Comparison of ENCODE assay signal across 1 cellular context in genomic region chr3:152976232-152976631, GRCh38.
TF ChIP-seq lines count a peak whose summit lies in the region.

No MANE protein-coding gene starts in this region.

TF ChIP-seq in K562, 482 proteins besides CTCF, POLR2A, EP300 and RAD21 (continued from another document and continues in another):
- TF ChIP-seq CHD7 (IDR thresholded peaks at IDR 0.05; ENCODE audit: low read depth, low read length) (no peak), PCBP2 (IDR thresholded peaks at IDR 0.05; ENCODE audit: low read depth, low read length, poor library complexity, severe bottlenecking) (no peak), NFE2 (IDR thresholded peaks at IDR 0.05; ENCODE audit: low read depth) (peak; percentile 91), SMARCE1 (IDR thresholded peaks at IDR 0.05) (peak; percentile 90), C11orf30 (IDR thresholded peaks at IDR 0.05; ENCODE audit: low read depth) (peak; percentile 82), ZMIZ1 (IDR thresholded peaks at IDR 0.05; ENCODE audit: low read depth in 2 of 2, low read length in 2 of 2) (peak in 1 of 2 experiments; percentile 47; a peak in 1 of 4 replicates), FOXP1 (CRISPR knock-in tag; IDR thresholded peaks at IDR 0.05) (no peak), ERF (CRISPR knock-in tag; IDR thresholded peaks at IDR 0.05) (no peak), CBX3 (IDR thresholded peaks at IDR 0.05; ENCODE audit: borderline replicate concordance in 1 of 2, low read length in 2 of 2) (peak in 1 of 2 experiments; percentile 36; a peak in 1 of 3 replicates), TCF3 (CRISPR knock-in tag; IDR thresholded peaks at IDR 0.05) (peak; percentile 92), ZNF644 (tag; IDR thresholded peaks at IDR 0.05; ENCODE audit: low read depth) (peak; percentile 37; the same call in 1 of the 2 replicates), EP400 (IDR thresholded peaks at IDR 0.05) (peak; percentile 28), ARID1B (IDR thresholded peaks at IDR 0.05) (peak; percentile 96), ZNF445 (CRISPR knock-in tag; IDR thresholded peaks at IDR 0.05; ENCODE audit: low read depth) (no peak), CAMTA2 (CRISPR knock-in tag; conservative IDR thresholded peaks at IDR 0.05) (no peak), CREB3 (tag; conservative IDR thresholded peaks at IDR 0.05; ENCODE audit: low read depth) (no peak), ZHX1 (conservative IDR thresholded peaks at IDR 0.05; ENCODE audit: low read length) (no peak), BRD9 (IDR thresholded peaks at IDR 0.05; ENCODE audit: low read depth, partially characterized antibody) (peak; percentile 86), MAFG (tag; conservative IDR thresholded peaks at IDR 0.05) (peak; percentile 88), USF1 (CRISPR knock-in tag; IDR thresholded peaks at IDR 0.05) (no peak), BACH1 (tag; IDR thresholded peaks at IDR 0.05) (no peak), FOXM1 (IDR thresholded peaks at IDR 0.05; ENCODE audit: low read depth) (peak; percentile 92), FOXM1 (CRISPR knock-in tag; IDR thresholded peaks at IDR 0.05; ENCODE audit: low read depth) (no peak), NFIC (IDR thresholded peaks at IDR 0.05) (peak; percentile 72), ZNF668 (CRISPR knock-in tag; IDR thresholded peaks at IDR 0.05) (no peak), SMAD4 (CRISPR knock-in tag; conservative IDR thresholded peaks at IDR 0.05) (peak; percentile 38), ZNF696 (CRISPR knock-in tag; conservative IDR thresholded peaks at IDR 0.05) (no peak), ZBTB5 (IDR thresholded peaks at IDR 0.05) (no peak), EZH2 (IDR thresholded peaks at IDR 0.05; ENCODE audit: borderline replicate concordance, low read depth, low read length) (no peak), STAT5A (IDR thresholded peaks at IDR 0.05; ENCODE audit: borderline replicate concordance, low read length) (peak; percentile 80), DMBX1 (CRISPR knock-in tag; IDR thresholded peaks at IDR 0.05; ENCODE audit: borderline replicate concordance) (peak; percentile 58), HMBOX1 (IDR thresholded peaks at IDR 0.05) (peak; percentile 62), NBN (IDR thresholded peaks at IDR 0.05; ENCODE audit: low read depth) (peak; percentile 54; the same call in 1 of the 2 replicates)
